Comparison of ENCODE assay signal across 1 cellular context in genomic region chr1:226121049-226121586, GRCh38.
TF ChIP-seq lines count a peak whose summit lies in the region.

No MANE protein-coding gene starts in this region.

TF ChIP-seq in K562, 482 proteins besides CTCF, POLR2A, EP300 and RAD21 (continued from another document):
- TF ChIP-seq ZMIZ1 (IDR thresholded peaks at IDR 0.05; ENCODE audit: low read depth in 2 of 2, low read length in 2 of 2) (no peak), NFRKB (IDR thresholded peaks at IDR 0.05; ENCODE audit: low read depth) (no peak), PURB (CRISPR knock-in tag; IDR thresholded peaks at IDR 0.05; ENCODE audit: low read depth) (no peak), WHSC1 (IDR thresholded peaks at IDR 0.05; ENCODE audit: low read length) (no peak), TFE3 (CRISPR knock-in tag; IDR thresholded peaks at IDR 0.05) (no peak), MBD1 (CRISPR knock-in tag; IDR thresholded peaks at IDR 0.05) (peak; percentile 72; the same call in 1 of the 2 replicates), CCNT2 (IDR thresholded peaks at IDR 0.05; ENCODE audit: borderline replicate concordance, extremely low read depth, insufficient read length, low read depth, low read length) (no peak), ZBTB9 (CRISPR knock-in tag; IDR thresholded peaks at IDR 0.05) (peak; percentile 59; the same call in 1 of the 2 replicates), KDM1A (IDR thresholded peaks at IDR 0.05) (no peak), SMAD3 (CRISPR knock-in tag; conservative IDR thresholded peaks at IDR 0.05) (no peak), AFF4 (CRISPR knock-in tag; IDR thresholded peaks at IDR 0.05) (0 out of 2 replicates have a peak, but pooled peaks have one; percentile 27), EGR1 (conservative IDR thresholded peaks at IDR 0.05) (0 out of 2 replicates have a peak, but pooled peaks have one; percentile 21), RBFOX2 (IDR thresholded peaks at IDR 0.05; ENCODE audit: low read depth, low read length) (no peak), ZNF518B (CRISPR knock-in tag; IDR thresholded peaks at IDR 0.05) (no peak), ATF3 (IDR thresholded peaks at IDR 0.05) (no peak), ATF3 (CRISPR knock-in tag; conservative IDR thresholded peaks at IDR 0.05) (no peak), ATF6 (CRISPR knock-in tag; IDR thresholded peaks at IDR 0.05) (0 out of 2 replicates have a peak, but pooled peaks have one; percentile 31), HSF4 (CRISPR knock-in tag; IDR thresholded peaks at IDR 0.05; ENCODE audit: borderline replicate concordance) (0 out of 2 replicates have a peak, but pooled peaks have one; percentile 6), LCOR (CRISPR knock-in tag; IDR thresholded peaks at IDR 0.05) (0 out of 2 replicates have a peak, but pooled peaks have one; percentile 22), HIVEP1 (CRISPR knock-in tag; IDR thresholded peaks at IDR 0.05) (0 out of 2 replicates have a peak, but pooled peaks have one; percentile 65), STAT5A (IDR thresholded peaks at IDR 0.05; ENCODE audit: borderline replicate concordance, low read length) (no peak), ZNF398 (CRISPR knock-in tag; IDR thresholded peaks at IDR 0.05) (no peak), ZNF785 (CRISPR knock-in tag; IDR thresholded peaks at IDR 0.05) (no peak), ZNF707 (CRISPR knock-in tag; conservative IDR thresholded peaks at IDR 0.05) (no peak), DMBX1 (CRISPR knock-in tag; IDR thresholded peaks at IDR 0.05; ENCODE audit: borderline replicate concordance) (0 out of 2 replicates have a peak, but pooled peaks have one; percentile 55), BCL6 (CRISPR knock-in tag; IDR thresholded peaks at IDR 0.05) (no peak), ARNT (IDR thresholded peaks at IDR 0.05) (no peak), MTA3 (IDR thresholded peaks at IDR 0.05; ENCODE audit: borderline replicate concordance) (0 out of 2 replicates have a peak, but pooled peaks have one; percentile 30)
TF ChIP-seq in K562: peak in this region for 27.
